1 cellular context compared by ENCODE assay signal in the genomic region with DNA sequence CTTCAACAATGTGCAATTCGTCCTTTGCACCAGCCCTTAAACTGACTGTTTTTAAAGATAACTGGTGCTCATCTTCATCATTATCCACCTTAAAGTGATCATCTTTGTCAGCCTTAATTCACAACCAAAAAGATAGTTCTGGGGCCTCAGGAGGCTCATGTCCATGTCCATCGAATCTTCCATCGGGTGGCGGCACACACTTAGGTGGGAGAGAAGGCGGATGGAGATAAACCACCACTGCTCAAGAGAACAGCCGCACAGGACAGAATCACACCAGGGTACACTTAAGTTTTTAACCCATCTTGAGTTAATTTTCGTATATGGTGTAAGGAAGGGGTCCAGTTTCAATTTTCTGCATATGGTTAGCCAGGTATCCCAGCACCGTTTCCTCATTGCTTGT.
TF ChIP-seq lines count a peak whose summit lies in the region.

No MANE protein-coding gene starts in this region.

TF ChIP-seq in WTC11, 78 proteins besides CTCF, POLR2A, EP300 and RAD21:
- TF ChIP-seq, protein P1, sequence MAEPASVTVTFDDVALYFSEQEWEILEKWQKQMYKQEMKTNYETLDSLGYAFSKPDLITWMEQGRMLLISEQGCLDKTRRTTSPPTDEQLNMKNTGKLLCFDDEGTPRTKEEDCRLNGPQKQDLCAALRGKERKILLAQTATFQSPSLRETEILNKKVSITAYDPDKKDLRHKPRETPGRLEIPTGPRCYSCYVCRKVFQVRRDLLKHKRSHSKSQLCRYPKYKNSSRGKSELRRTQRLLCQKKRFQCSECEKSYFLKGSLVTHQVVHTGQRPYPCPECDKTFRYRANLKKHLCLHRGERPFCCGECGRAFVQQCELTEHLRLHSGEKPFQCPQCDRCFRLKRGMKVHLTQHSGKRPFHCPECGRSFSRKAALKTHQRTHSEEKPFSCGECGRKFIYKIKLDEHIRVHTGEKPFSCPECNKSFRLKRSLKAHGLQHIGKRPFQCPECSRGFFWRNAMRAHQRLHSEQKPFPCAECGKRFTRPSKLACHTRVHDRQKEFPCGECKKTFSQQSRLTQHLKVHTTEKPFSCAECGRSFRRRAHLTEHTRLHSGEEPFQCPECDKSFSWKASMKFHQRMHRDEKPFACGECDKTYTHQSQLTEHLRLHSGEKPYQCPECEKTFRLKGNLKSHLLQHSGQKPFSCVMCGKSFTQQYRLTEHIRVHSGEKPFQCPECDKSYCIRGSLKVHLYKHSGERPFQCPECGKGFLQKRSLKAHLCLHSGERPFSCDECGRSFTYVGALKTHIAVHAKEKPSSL (CRISPR knock-in tag; conservative IDR thresholded peaks at IDR 0.05), result no peak
- TF ChIP-seq KAT7 (CRISPR knock-in tag; IDR thresholded peaks at IDR 0.05; ENCODE audit: borderline replicate concordance) (no peak), ZNF121 (CRISPR knock-in tag; IDR thresholded peaks at IDR 0.05) (no peak), CREB1 (CRISPR knock-in tag; IDR thresholded peaks at IDR 0.05) (no peak), GRHL2 (CRISPR knock-in tag; IDR thresholded peaks at IDR 0.05; ENCODE audit: insufficient replicate concordance, severe bottlenecking) (no peak), JUN (CRISPR knock-in tag; IDR thresholded peaks at IDR 0.05) (no peak), MYBL2 (CRISPR knock-in tag; IDR thresholded peaks at IDR 0.05) (no peak), STAT6 (CRISPR knock-in tag; conservative IDR thresholded peaks at IDR 0.05; ENCODE audit: low read depth) (no peak), OVOL2 (CRISPR knock-in tag; IDR thresholded peaks at IDR 0.05; ENCODE audit: borderline replicate concordance) (no peak), ZNF423 (CRISPR knock-in tag; IDR thresholded peaks at IDR 0.05) (no peak), PRRX2 (CRISPR knock-in tag; IDR thresholded peaks at IDR 0.05) (no peak), ZBTB43 (CRISPR knock-in tag; IDR thresholded peaks at IDR 0.05) (no peak), AR (CRISPR knock-in tag; IDR thresholded peaks at IDR 0.05) (no peak), ZBTB21 (CRISPR knock-in tag; IDR thresholded peaks at IDR 0.05; ENCODE audit: borderline replicate concordance) (no peak), SMAD4 (CRISPR knock-in tag; IDR thresholded peaks at IDR 0.05) (no peak), ZSCAN18 (CRISPR knock-in tag; IDR thresholded peaks at IDR 0.05) (no peak)
- TF ChIP-seq, protein P2, sequence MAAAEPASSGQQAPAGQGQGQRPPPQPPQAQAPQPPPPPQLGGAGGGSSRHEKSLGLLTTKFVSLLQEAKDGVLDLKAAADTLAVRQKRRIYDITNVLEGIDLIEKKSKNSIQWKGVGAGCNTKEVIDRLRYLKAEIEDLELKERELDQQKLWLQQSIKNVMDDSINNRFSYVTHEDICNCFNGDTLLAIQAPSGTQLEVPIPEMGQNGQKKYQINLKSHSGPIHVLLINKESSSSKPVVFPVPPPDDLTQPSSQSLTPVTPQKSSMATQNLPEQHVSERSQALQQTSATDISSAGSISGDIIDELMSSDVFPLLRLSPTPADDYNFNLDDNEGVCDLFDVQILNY (CRISPR knock-in tag; IDR thresholded peaks at IDR 0.05), result no peak
- TF ChIP-seq, protein P3, sequence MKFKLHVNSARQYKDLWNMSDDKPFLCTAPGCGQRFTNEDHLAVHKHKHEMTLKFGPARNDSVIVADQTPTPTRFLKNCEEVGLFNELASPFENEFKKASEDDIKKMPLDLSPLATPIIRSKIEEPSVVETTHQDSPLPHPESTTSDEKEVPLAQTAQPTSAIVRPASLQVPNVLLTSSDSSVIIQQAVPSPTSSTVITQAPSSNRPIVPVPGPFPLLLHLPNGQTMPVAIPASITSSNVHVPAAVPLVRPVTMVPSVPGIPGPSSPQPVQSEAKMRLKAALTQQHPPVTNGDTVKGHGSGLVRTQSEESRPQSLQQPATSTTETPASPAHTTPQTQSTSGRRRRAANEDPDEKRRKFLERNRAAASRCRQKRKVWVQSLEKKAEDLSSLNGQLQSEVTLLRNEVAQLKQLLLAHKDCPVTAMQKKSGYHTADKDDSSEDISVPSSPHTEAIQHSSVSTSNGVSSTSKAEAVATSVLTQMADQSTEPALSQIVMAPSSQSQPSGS (CRISPR knock-in tag; IDR thresholded peaks at IDR 0.05; ENCODE audit: borderline replicate concordance, low read depth), result no peak
